Comparison of ENCODE assay signal across 16 cellular contexts in the genomic region with DNA sequence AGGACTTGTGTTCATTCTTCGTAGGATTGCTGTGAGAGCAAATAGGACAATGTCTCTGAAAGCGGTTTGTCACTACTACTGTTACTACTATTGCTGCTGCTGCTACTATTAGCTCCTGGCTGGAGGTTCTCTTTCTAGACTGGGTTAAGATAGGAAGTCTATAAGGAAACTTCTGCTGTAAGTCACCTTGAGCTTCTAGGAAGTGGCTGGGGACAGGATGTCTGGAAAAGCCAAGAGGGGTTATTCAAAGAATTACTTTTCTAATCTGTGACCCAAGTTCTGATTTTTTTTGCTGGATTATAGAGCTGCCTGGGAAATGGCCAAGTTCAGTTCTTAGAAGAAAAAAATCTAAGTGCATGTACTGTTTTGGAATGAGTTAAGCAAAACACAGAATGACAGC.
DNase-seq lines count a peak whose midpoint lies in the region; TF ChIP-seq lines count a peak whose summit lies in the region.
"Had no signal": no experiment of that assay in that cellular context is flagged by ENCODE, and none has a peak within 500 bp of the region (broad histone marks: within the 10 kb centered on the region; RNA-seq: fewer than 3 reads in every experiment).

No MANE protein-coding gene starts in this region.

- in situ Hi-C loops in G401 (cut with HindIII; ENCODE audit: low sequenced_read_pairs), result no loop called here

- no peak overlapping the region for H3K4me3 Mint-ChIP-seq in activated naive CD4-positive, alpha-beta T cell treated with anti-CD3 and anti-CD28 coated beads, Interleukin-2, amount 10 ng/mL, durations not matched to agents 7 days and 5 days
- H3K4me3 Mint-ChIP-seq in activated naive CD4-positive, alpha-beta T cell treated with anti-CD3 and anti-CD28 coated beads for 36 hours, result no peak overlapping the region
- H3K4me3 Mint-ChIP-seq: CD8-positive, alpha-beta memory T cell; HFFc6 had no signal

- H3K9me3 ChIP-seq in skeletal muscle tissue (ENCODE audit: control insufficient read depth in 3 of 3, low read length in 3 of 3), result no peaks in the 10 kb centered on the region
- H3K9me3 ChIP-seq: BLaER1, Caco-2 had no signal

- peaks cover 24% of the 10 kb centered on the region for H3K27me3 Mint-ChIP-seq in activated naive CD4-positive, alpha-beta T cell treated with anti-CD3 and anti-CD28 coated beads, Interleukin-2, amount 10 ng/mL, durations not matched to agents 7 days and 5 days
- H3K27me3 Mint-ChIP-seq in activated naive CD4-positive, alpha-beta T cell treated with anti-CD3 and anti-CD28 coated beads for 36 hours (ENCODE audit: low read depth), result peaks cover 2% of the 10 kb centered on the region

- H3K9me3 Mint-ChIP-seq in activated naive CD4-positive, alpha-beta T cell treated with anti-CD3 and anti-CD28 coated beads, Interleukin-2, amount 10 ng/mL, durations not matched to agents 7 days and 5 days, result no peaks in the 10 kb centered on the region
- no peaks in the 10 kb centered on the region for H3K9me3 Mint-ChIP-seq in activated naive CD4-positive, alpha-beta T cell treated with anti-CD3 and anti-CD28 coated beads for 36 hours
- H3K9me3 Mint-ChIP-seq: CD8-positive, alpha-beta memory T cell; HFFc6 had no signal

- no peaks in the 10 kb centered on the region for H3K27me3 ChIP-seq in skeletal muscle tissue (ENCODE audit: control insufficient read depth in 3 of 3, insufficient read depth in 3 of 3, low read length in 3 of 3)
- H3K27me3 ChIP-seq: BLaER1 had no signal

- no peaks in the 10 kb centered on the region for H3K36me3 ChIP-seq in skeletal muscle tissue (ENCODE audit: control insufficient read depth in 3 of 3, insufficient read depth in 3 of 3, low read length in 3 of 3)
- H3K36me3 ChIP-seq: BLaER1 had no signal

- H3K4me1 ChIP-seq in skeletal muscle tissue (ENCODE audit: control insufficient read depth in 3 of 3, insufficient read depth in 3 of 3, low read length in 3 of 3), result peaks cover 1 to 8% (median 2%) of the 10 kb centered on the region in 3 donors
- H3K4me1 ChIP-seq: BLaER1 had no signal

- DNase-seq in activated naive CD4-positive, alpha-beta T cell treated with anti-CD3 and anti-CD28 coated beads, Interleukin-2, amount 10 ng/mL, durations not matched to agents 7 days and 5 days, result peak; percentile 24
- DNase-seq in activated naive CD4-positive, alpha-beta T cell treated with anti-CD3 and anti-CD28 coated beads for 36 hours, result no peak
- DNase-seq in G401 (ENCODE audit: low spot score) (peak; percentile 6), GOT3 (lab: John Stamatoyannopoulos, UW) (no peak), NCI-H524 (lab: John Stamatoyannopoulos, UW) (no peak)
- no peak for DNase-seq in stimulated activated CD8-positive, alpha-beta memory T cell treated with anti-CD3 and anti-CD28 coated beads, Interleukin-4, amount 100 ng/mL, for 48 hours
- DNase-seq: AML-193; Caco-2; CD8-positive, alpha-beta memory T cell; DND-41; GF-D8; HCEC 1CT; HFFc6 had no signal

- no peaks in the 10 kb centered on the region for H3K36me3 Mint-ChIP-seq in activated naive CD4-positive, alpha-beta T cell treated with anti-CD3 and anti-CD28 coated beads, Interleukin-2, amount 10 ng/mL, durations not matched to agents 7 days and 5 days
- H3K36me3 Mint-ChIP-seq in activated naive CD4-positive, alpha-beta T cell treated with anti-CD3 and anti-CD28 coated beads for 36 hours (ENCODE audit: low read depth), result no peaks in the 10 kb centered on the region
- H3K36me3 Mint-ChIP-seq: CD8-positive, alpha-beta memory T cell had no signal

- CTCF ChIA-PET in activated naive CD4-positive, alpha-beta T cell treated with anti-CD3 and anti-CD28 coated beads, Interleukin-2, amount 10 ng/mL, durations not matched to agents 7 days and 5 days (lab: Charles Lee), result no interaction called here
- CTCF ChIA-PET in activated naive CD4-positive, alpha-beta T cell treated with anti-CD3 and anti-CD28 coated beads for 36 hours (lab: Charles Lee), result no interaction called here

- TF ChIP-seq CTCF in 22Rv1 (IDR thresholded peaks at IDR 0.05), result no peak

- H3K27ac ChIP-seq in 22Rv1, result peak overlapping the region; percentile 52
- H3K27ac ChIP-seq in skeletal muscle tissue (ENCODE audit: low read depth, low read length), result peak overlapping the region; percentile 7
- H3K27ac ChIP-seq: BLaER1 had no signal

- intact Hi-C loops in activated naive CD4-positive, alpha-beta T cell treated with anti-CD3 and anti-CD28 coated beads for 36 hours (cut with micrococcal nuclease), result no loop called here

- peak overlapping the region; percentile 35 for H3K27ac Mint-ChIP-seq in activated naive CD4-positive, alpha-beta T cell treated with anti-CD3 and anti-CD28 coated beads, Interleukin-2, amount 10 ng/mL, durations not matched to agents 7 days and 5 days
- H3K27ac Mint-ChIP-seq in activated naive CD4-positive, alpha-beta T cell treated with anti-CD3 and anti-CD28 coated beads for 36 hours, result no peak overlapping the region
- H3K27ac Mint-ChIP-seq: CD8-positive, alpha-beta memory T cell; HFFc6 had no signal

- H3K4me3 ChIP-seq in skeletal muscle tissue (ENCODE audit: low read length in 3 of 3), result no peak overlapping the region
- H3K4me3 ChIP-seq: BLaER1 had no signal

- H3K4me1 Mint-ChIP-seq in activated naive CD4-positive, alpha-beta T cell treated with anti-CD3 and anti-CD28 coated beads, Interleukin-2, amount 10 ng/mL, durations not matched to agents 7 days and 5 days, result peaks cover 34% of the 10 kb centered on the region
- H3K4me1 Mint-ChIP-seq in activated naive CD4-positive, alpha-beta T cell treated with anti-CD3 and anti-CD28 coated beads for 36 hours (ENCODE audit: low read depth), result peaks cover 4% of the 10 kb centered on the region
- H3K4me1 Mint-ChIP-seq: CD8-positive, alpha-beta memory T cell had no signal

- H3K9ac ChIP-seq in skeletal muscle tissue (ENCODE audit: low read depth in 1 of 3, low read length in 3 of 3), result no peak overlapping the region
- H3K9ac ChIP-seq: BLaER1 had no signal

Comparison
In these comparisons a context has a peak if more than half of its experiments do, and no peak if none do; other contexts are left out.
1. DNase-seq: peak in activated naive CD4-positive, alpha-beta T cell treated with anti-CD3 and anti-CD28 coated beads, Interleukin-2, amount 10 ng/mL, durations not matched to agents 7 days and 5 days (single experiment) and G401 (single experiment); none in activated naive CD4-positive, alpha-beta T cell treated with anti-CD3 and anti-CD28 coated beads for 36 hours (single experiment), GOT3 (single experiment), NCI-H524 (0 of 2) and stimulated activated CD8-positive, alpha-beta memory T cell treated with anti-CD3 and anti-CD28 coated beads, Interleukin-4, amount 100 ng/mL, for 48 hours (single experiment).